ENCODE assay signal across 9 cellular contexts in the genomic region with DNA sequence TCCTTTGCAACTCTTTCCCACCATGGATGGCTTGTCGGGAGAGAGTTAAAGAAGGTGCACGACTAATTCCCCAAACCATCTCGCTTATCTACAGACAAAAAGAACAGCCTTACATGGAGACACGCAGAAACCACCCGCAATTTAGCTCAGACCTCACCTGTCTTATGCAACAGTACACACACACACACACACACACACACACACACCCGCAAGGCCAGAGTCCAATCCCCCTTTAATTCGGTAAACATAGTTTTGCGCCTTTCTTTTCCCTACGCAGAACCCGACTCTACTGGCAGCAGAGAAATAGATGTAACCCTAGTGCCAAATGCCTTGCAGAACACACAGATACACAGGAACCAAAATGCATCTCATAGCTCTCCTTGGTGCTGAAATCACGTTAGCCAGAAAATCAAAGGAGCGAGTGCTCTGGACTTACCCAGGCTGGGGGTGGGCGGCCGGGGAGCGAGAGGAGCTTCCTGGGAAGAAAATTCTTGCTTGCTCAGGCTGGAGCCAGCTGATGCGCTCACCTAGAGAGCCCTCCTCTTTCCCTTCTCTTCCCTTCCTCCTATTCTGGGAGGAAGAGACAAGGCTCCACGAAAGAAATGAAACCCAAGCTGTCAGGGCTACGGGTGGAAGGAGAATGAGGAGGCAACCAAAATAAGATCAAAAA. TPM values are rescaled to one million over a fixed set of nuclear protein-coding genes. Genes with fewer than 3 reads are reported as not detected.
DNase-seq lines count a peak whose midpoint lies in the region; ATAC-seq, FAIRE-seq and TF ChIP-seq lines count a peak whose summit lies in the region.
"Had no signal": no experiment of that assay in that cellular context is flagged by ENCODE, and none has a peak within 500 bp of the region (broad histone marks: within the 10 kb centered on the region; RNA-seq: fewer than 3 reads in every experiment).

No MANE protein-coding gene starts in this region.

- H3K4me3 ChIP-seq in BE2C (ENCODE audit: low read depth, low read length), result peak overlapping the region; percentile 17
- no peak overlapping the region for H3K4me3 ChIP-seq in Karpas-422 (ENCODE audit: low read length)
- H3K4me3 ChIP-seq in astrocyte of the spinal cord (ENCODE audit: low read depth, low read length), result no peak overlapping the region
- H3K4me3 ChIP-seq: transverse colon had no signal

- in situ Hi-C loops in astrocyte of the spinal cord (cut with HindIII; ENCODE audit: low sequenced_read_pairs), result no loop called here

- ATAC-seq in GM19397 (IDR thresholded peaks at IDR 0.05; ENCODE audit: unreplicated experiment), result no peak
- ATAC-seq in HG02763 (IDR thresholded peaks at IDR 0.05; ENCODE audit: unreplicated experiment), result no peak

- no peaks in the 10 kb centered on the region for H4K20me1 ChIP-seq in Karpas-422 (ENCODE audit: insufficient read depth, low read depth, low read length)

- H3K4me1 ChIP-seq in BE2C (no peaks in the 10 kb centered on the region), Karpas-422 (ENCODE audit: low read length) (no peaks in the 10 kb centered on the region)
- H3K4me1 ChIP-seq: transverse colon had no signal

- DNase-seq in BE2C (no peak), Karpas-422 (peak; percentile 53), astrocyte of the spinal cord (ENCODE audit: low read depth, low spot score) (peak; percentile 9), islet precursor cell (peak; percentile 76), GM12892 (ENCODE audit: insufficient read length) (no peak), HuH-7.5 (ENCODE audit: low spot score) (no peak)
- DNase-seq: transverse colon had no signal

- no peak overlapping the region for H3K27ac ChIP-seq in Karpas-422 (ENCODE audit: low read length)
- H3K27ac ChIP-seq: transverse colon had no signal

- H2AFZ ChIP-seq in Karpas-422 (ENCODE audit: low read length), result no peak overlapping the region

- H3K9me2 ChIP-seq in Karpas-422 (replicated peaks; ENCODE audit: insufficient read depth, low read length), result no peaks in the 10 kb centered on the region

- no peak overlapping the region for H3K9ac ChIP-seq in Karpas-422 (ENCODE audit: low read length)

- H3K9me3 ChIP-seq in BE2C (no peaks in the 10 kb centered on the region), Karpas-422 (ENCODE audit: low read length) (no peaks in the 10 kb centered on the region)
- H3K9me3 ChIP-seq: transverse colon had no signal

- no peak overlapping the region for H3K4me2 ChIP-seq in Karpas-422 (ENCODE audit: low read depth, low read length, poor library complexity, severe bottlenecking)

- H3K27me3 ChIP-seq in BE2C, result peaks cover 12% of the 10 kb centered on the region
- H3K27me3 ChIP-seq in Karpas-422 (ENCODE audit: low read length), result no peaks in the 10 kb centered on the region

- H3K36me3 ChIP-seq in BE2C, result no peaks in the 10 kb centered on the region
- H3K36me3 ChIP-seq in Karpas-422 (ENCODE audit: insufficient read depth, low read length), result no peaks in the 10 kb centered on the region
- H3K36me3 ChIP-seq: transverse colon had no signal

- H3K79me2 ChIP-seq in Karpas-422 (ENCODE audit: low read length), result no peaks in the 10 kb centered on the region

- TF ChIP-seq CTCF in BE2C (IDR thresholded peaks at IDR 0.05; ENCODE audit: low read depth, low read length), result no peak
- TF ChIP-seq CTCF in astrocyte of the spinal cord (IDR thresholded peaks at IDR 0.05; ENCODE audit: low read depth, low read length), result no peak

- TF ChIP-seq POLR2A in GM12892 (IDR thresholded peaks at IDR 0.05; ENCODE audit: low read depth, low read length), result no peak

- FAIRE-seq in GM12892 (lab: Jason Lieb, UNC), result no peak

RNA-seq across cellular contexts. Expression of gene TNR, which starts 0.5 kb away (rescaled TPM):
- polyA plus RNA-seq in BE2C (2012; ENCODE audit: insufficient read depth, insufficient read length, low read depth), result not detected
- total RNA-seq in Karpas-422 (2014; rRNA removed; shearing (Covaris generic); ENCODE audit: low replicate concordance), result not detected in 2 replicates
- polyA plus RNA-seq in GM12892 (2012; ENCODE audit: missing spikeins), result not detected

Comparison
In these comparisons a context has a peak if more than half of its experiments do, and no peak if none do; other contexts are left out.
1. DNase-seq: peak in Karpas-422 (single experiment), astrocyte of the spinal cord (single experiment) and islet precursor cell (single experiment); none in BE2C (single experiment), GM12892 (single experiment) and HuH-7.5 (single experiment).